Comparison of ENCODE assay signal across 24 cellular contexts in genomic region chr19:3296446-3296845, GRCh38.
"Had no signal": no experiment of that assay in that cellular context is flagged by ENCODE, and none has a peak within 500 bp of the region (broad histone marks: within the 10 kb centered on the region; RNA-seq: fewer than 3 reads in every experiment).

No MANE protein-coding gene starts in this region.

- H3K4me3 ChIP-seq: colonic mucosa, coronary artery, dorsolateral prefrontal cortex, esophagus muscularis mucosa, esophagus squamous epithelium, gastrocnemius medialis, gastroesophageal sphincter, heart left ventricle, heart right ventricle had no signal

- H3K27ac Mint-ChIP-seq: dendritic cell treated with granulocyte-macrophage colony-stimulating factor and Interleukin-4, amounts not matched to agents 40 ng/mL and 50 ng/mL, for 4 days; effector memory CD8-positive, alpha-beta T cell; endodermal cell had no signal

- H3K27me3 ChIP-seq: colonic mucosa had no signal

- ATAC-seq: effector memory CD8-positive, alpha-beta T cell; esophagus mucosa; gastrocnemius medialis; gastroesophageal sphincter; heart left ventricle; heart right ventricle had no signal

- H3K4me1 ChIP-seq: colonic mucosa, esophagus muscularis mucosa, esophagus squamous epithelium, gastrocnemius medialis, gastroesophageal sphincter, heart left ventricle, heart right ventricle had no signal

- H3K27ac ChIP-seq: colonic mucosa, coronary artery, dorsolateral prefrontal cortex, epithelial cell of prostate, esophagus muscularis mucosa, esophagus squamous epithelium, gastrocnemius medialis, gastroesophageal sphincter, heart left ventricle, heart right ventricle had no signal

- H3K36me3 ChIP-seq: colonic mucosa, esophagus muscularis mucosa, esophagus squamous epithelium, gastrocnemius medialis, gastroesophageal sphincter, heart left ventricle, heart right ventricle had no signal

- H3K9me3 Mint-ChIP-seq: endodermal cell had no signal

- H3K4me1 Mint-ChIP-seq: endodermal cell had no signal

- H3K4me3 Mint-ChIP-seq: dendritic cell treated with granulocyte-macrophage colony-stimulating factor and Interleukin-4, amounts not matched to agents 40 ng/mL and 50 ng/mL, for 4 days; effector memory CD8-positive, alpha-beta T cell; endodermal cell had no signal

- H3K9me3 ChIP-seq: colonic mucosa, esophagus muscularis mucosa, esophagus squamous epithelium, gastrocnemius medialis, gastroesophageal sphincter, heart left ventricle, heart right ventricle had no signal

- DNase-seq: colonic mucosa; cortex of kidney; dermis blood vessel endothelial cell; dorsolateral prefrontal cortex; effector CD4-positive, alpha-beta T cell; effector CD8-positive, alpha-beta T cell; effector memory CD4-positive, alpha-beta T cell; effector memory CD8-positive, alpha-beta T cell; endodermal cell; erythroblast; esophagus squamous epithelium; foreskin fibroblast; foreskin melanocyte; gastrocnemius medialis; glutamatergic neuron; head of caudate nucleus; heart left ventricle; heart right ventricle had no signal
